8 cellular contexts compared by ENCODE assay signal in genomic region chr2:173027181-173028128, GRCh38. TPM values are rescaled to one million over a fixed set of nuclear protein-coding genes. Genes with fewer than 3 reads are reported as not detected.
A peak's percentile ranks its signal among the peaks of the same experiment; 100 is the strongest.
DNase-seq lines count a peak whose midpoint lies in the region; ATAC-seq lines count a peak whose summit lies in the region.

No MANE protein-coding gene starts in this region.

- ATAC-seq in HG03378 (IDR thresholded peaks at IDR 0.05; ENCODE audit: unreplicated experiment), result peak; percentile 73

- in situ Hi-C loops in G401 (cut with HindIII; ENCODE audit: low sequenced_read_pairs), result no loop called here

- DNase-seq in G401 (ENCODE audit: low spot score) (peak; percentile 91), NCI-H774 (lab: John Stamatoyannopoulos, UW) (peak; percentile 57), ecto neural progenitor cell (ENCODE audit: low spot score) (peak; percentile 81), lung microvascular endothelial cell (ENCODE audit: low read depth in 2 of 2) (peak; percentile 90 to 91), cortex of kidney (lab: John Stamatoyannopoulos, UW) (no peak)
- DNase-seq in activated CD4-positive, alpha-beta T cell treated with anti-CD3 and anti-CD28 coated beads, Interleukin-2, amount 50 U/mL, for 48 hours, result peak; percentile 81 to 82
- peak; percentile 22 to 64 (median 36) for DNase-seq in stimulated activated CD4-positive, alpha-beta T cell treated with anti-CD3 and anti-CD28 coated beads, TNF-alpha, amount 100 ng/mL, for 4 hours (ENCODE audit: low read depth in 3 of 3)

RNA-seq across cellular contexts. Expression of gene MAP3K20, which starts 48.2 kb away (rescaled TPM):
- total RNA-seq in G401 (2014; rRNA removed; shearing (Covaris generic)), result 2.6 and 7.2 TPM in 2 replicates
- 17.9 and 19.2 TPM in 2 replicates for total RNA-seq in lung microvascular endothelial cell
